Comparison of ENCODE assay signal across 9 cellular contexts in genomic region chr3:53846851-53847155, GRCh38. TPM values are rescaled to one million over a fixed set of nuclear protein-coding genes. Genes with fewer than 3 reads are reported as not detected.
DNase-seq lines count a peak whose midpoint lies in the region; ATAC-seq, FAIRE-seq and TF ChIP-seq lines count a peak whose summit lies in the region.
"Had no signal": no experiment of that assay in that cellular context is flagged by ENCODE, and none has a peak within 500 bp of the region (broad histone marks: within the 10 kb centered on the region; RNA-seq: fewer than 3 reads in every experiment).

No MANE protein-coding gene starts in this region.

- peaks cover 62% of the 10 kb centered on the region for H3K27me3 Mint-ChIP-seq in T-helper 2 cell treated with Interferon-gamma antibody and Interleukin-4, amounts not matched to agents 5 μg/mL and 100 μg/mL, for 36 hours (ENCODE audit: low read depth)
- peaks cover 39% of the 10 kb centered on the region for H3K27me3 Mint-ChIP-seq in activated naive CD8-positive, alpha-beta T cell

- peaks cover 63% of the 10 kb centered on the region for H3K79me2 ChIP-seq in HepG2 (ENCODE audit: insufficient read depth, low read length)

- FAIRE-seq in HepG2 (lab: Jason Lieb, UNC): no peak

- H3K4me3 ChIP-seq in HepG2 (replicated peaks in 1 of 3; ENCODE audit: insufficient read depth in 1 of 3, low read depth in 2 of 3, low read length in 3 of 3): peak overlapping the region; percentile 73 to 92 (median 77)
- peak overlapping the region; percentile 67 to 81 for H3K4me3 ChIP-seq in stomach smooth muscle (ENCODE audit: low read length in 2 of 2)

- CTCF ChIA-PET in HepG2 (lab: Yijun Ruan, JAX; ENCODE audit: low intra/inter-chr PET ratio, low total read pairs): no interaction called here

- peaks cover 50% of the 10 kb centered on the region for H3K4me1 ChIP-seq in HepG2 (ENCODE audit: insufficient read depth, low read length)
- peaks cover 11% of the 10 kb centered on the region for H3K4me1 ChIP-seq in stomach smooth muscle (ENCODE audit: control insufficient read depth, insufficient read depth, low read length)

- H3K27ac Mint-ChIP-seq in T-helper 2 cell treated with Interferon-gamma antibody and Interleukin-4, amounts not matched to agents 5 μg/mL and 100 μg/mL, for 36 hours: no peak overlapping the region
- no peak overlapping the region for H3K27ac Mint-ChIP-seq in activated naive CD8-positive, alpha-beta T cell

- no peak for DNase-seq in T-helper 2 cell treated with Interferon-gamma antibody and Interleukin-4, amounts not matched to agents 5 μg/mL and 100 μg/mL, for 36 hours (ENCODE audit: low spot score)
- no peak for DNase-seq in T-helper 2 cell
- no peak for DNase-seq in HepG2 (ENCODE audit: low spot score)
- no peak for DNase-seq in NCI-H524 treated with DMSO at 0.1 percent for 48 hours (lab: John Stamatoyannopoulos, UW)
- no peak for DNase-seq in stimulated activated CD4-positive, alpha-beta T cell treated with anti-CD3 and anti-CD28 coated beads, Interleukin-12 subunit alpha, Interleukin-12 subunit beta, amount 100 ng/mL, for 4 hours
- DNase-seq in HCEC 1CT: no peak
- DNase-seq: activated naive CD4-positive, alpha-beta T cell treated with anti-CD3 and anti-CD28 coated beads, Interleukin-2, amount 50 U/mL, for 16 hours had no signal

- in situ Hi-C loops in HepG2 (cut with HindIII; ENCODE audit: extremely low pct_ligation_motif_present, low pct_unique_long_range_greater_than_20kb): loop anchor here (5.0 kb wide), 1 partner anchor 35 kb away; the partner anchor contains the start of gene ACTR8

- TF ChIP-seq EP300 in HepG2 (IDR thresholded peaks at IDR 0.05; ENCODE audit: low read depth in 2 of 2, low read length in 2 of 2): no peak
- TF ChIP-seq EP300 in HepG2 (CRISPR knock-in tag; IDR thresholded peaks at IDR 0.05; ENCODE audit: borderline replicate concordance): no peak

- H3K9me3 ChIP-seq in HepG2 (ENCODE audit: low read length) (no peaks in the 10 kb centered on the region), stomach smooth muscle (ENCODE audit: control insufficient read depth in 2 of 2, low read length in 2 of 2) (no peaks in the 10 kb centered on the region)

- peak overlapping the region; percentile 98 for H3K4me2 ChIP-seq in HepG2 (ENCODE audit: low read depth, low read length)

- BruUV-seq in HepG2 (replicated peaks; lab: Mats Ljungman, UMichigan): TSS peak; percentile 54

- intact Hi-C loops in HepG2 (cut with micrococcal nuclease; ENCODE audit: unreplicated experiment): no loop called here

- H3K4me3 Mint-ChIP-seq in T-helper 2 cell treated with Interferon-gamma antibody and Interleukin-4, amounts not matched to agents 5 μg/mL and 100 μg/mL, for 36 hours: peak overlapping the region; percentile 80
- H3K4me3 Mint-ChIP-seq in activated naive CD8-positive, alpha-beta T cell: peak overlapping the region; percentile 79

- H3K27me3 ChIP-seq in HepG2 (ENCODE audit: control insufficient read depth in 1 of 2, insufficient read depth in 2 of 2, low read length in 2 of 2): no peaks in the 10 kb centered on the region; a peak in 1 of 5 replicates
- H3K27me3 ChIP-seq in stomach smooth muscle (ENCODE audit: control insufficient read depth in 1 of 2, insufficient read depth in 2 of 2, low read length in 2 of 2): peaks cover 0 to 13% of the 10 kb centered on the region in 2 donors

- H3K4me1 Mint-ChIP-seq in T-helper 2 cell treated with Interferon-gamma antibody and Interleukin-4, amounts not matched to agents 5 μg/mL and 100 μg/mL, for 36 hours (ENCODE audit: low read depth): peaks cover 17% of the 10 kb centered on the region
- peaks cover 6% of the 10 kb centered on the region for H3K4me1 Mint-ChIP-seq in activated naive CD8-positive, alpha-beta T cell (ENCODE audit: low read depth)

- H4K20me1 ChIP-seq in HepG2 (ENCODE audit: insufficient read depth, low read length): peaks cover 7% of the 10 kb centered on the region

- ATAC-seq in HepG2: no peak

- peaks cover 12% of the 10 kb centered on the region for H3K36me3 Mint-ChIP-seq in T-helper 2 cell treated with Interferon-gamma antibody and Interleukin-4, amounts not matched to agents 5 μg/mL and 100 μg/mL, for 36 hours (ENCODE audit: low read depth)
- no peaks in the 10 kb centered on the region for H3K36me3 Mint-ChIP-seq in activated naive CD8-positive, alpha-beta T cell

- H2AFZ ChIP-seq in HepG2 (ENCODE audit: low read length): no peak overlapping the region

- TF ChIP-seq RAD21 in HepG2 (CRISPR knock-in tag; IDR thresholded peaks at IDR 0.05): no peak

- H3K27ac ChIP-seq in HepG2 (ENCODE audit: extremely low read length, insufficient read depth, low read length) (peak overlapping the region; percentile 98), stomach smooth muscle (ENCODE audit: low read length) (no peak overlapping the region)

- H3K9ac ChIP-seq in HepG2 (ENCODE audit: insufficient read depth, low read depth, low read length) (peak overlapping the region; percentile 97), stomach smooth muscle (ENCODE audit: low read length in 2 of 2) (no peak overlapping the region)

- POLR2A ChIA-PET in HepG2 (lab: Yijun Ruan, JAX): interaction anchor here (1.1 to 4.6 kb wide), 6 partner anchors 10 to 687 kb away, joined by 3 to 37 read pairs (median 4); partner anchors contain the start of gene ACTR8

- TF ChIP-seq POLR2A in HepG2 (IDR thresholded peaks at IDR 0.05; ENCODE audit: insufficient read depth in 1 of 2, low read depth in 2 of 2, low read length in 2 of 2): no peak

- no peak for TF ChIP-seq CTCF in HepG2 (CRISPR knock-in tag; IDR thresholded peaks at IDR 0.05)

- H3K9me3 Mint-ChIP-seq in T-helper 2 cell treated with Interferon-gamma antibody and Interleukin-4, amounts not matched to agents 5 μg/mL and 100 μg/mL, for 36 hours: no peaks in the 10 kb centered on the region
- no peaks in the 10 kb centered on the region for H3K9me3 Mint-ChIP-seq in activated naive CD8-positive, alpha-beta T cell (ENCODE audit: low read depth)

- 5% methylated on average over 10 of the region's 10 CpGs for WGBS in HepG2 (ENCODE audit: low lambda C conversion rate)

- H3K36me3 ChIP-seq in HepG2 (replicated peaks in 1 of 2; ENCODE audit: control insufficient read depth in 1 of 2, insufficient read depth in 2 of 2, low read length in 2 of 2): peaks cover 7 to 22% of the 10 kb centered on the region in 2 experiments; a peak in 4 of 5 replicates
- H3K36me3 ChIP-seq in stomach smooth muscle (ENCODE audit: control insufficient read depth in 2 of 2, insufficient read depth in 2 of 2, low read length in 2 of 2): no peaks in the 10 kb centered on the region

RNA-seq across cellular contexts. Expression of gene IL17RB, which starts 0.4 kb away (rescaled TPM):
- total RNA-seq in HepG2 (2016; rRNA removed; fragmentation: Illumina TruSeq; extraction: Trizol): 62.7 and 130 TPM in 2 replicates
- total RNA-seq in HepG2 (2016; cell fraction: cytosol; rRNA removed; fragmentation: Illumina TruSeq; extraction: Trizol; ENCODE audit: low read depth): 21.4 and 25.8 TPM in 2 replicates
- 63.1 and 130 TPM in 2 replicates for total RNA-seq in HepG2 (2016; cell fraction: insoluble cytoplasmic fraction; rRNA removed; fragmentation: Illumina TruSeq; extraction: Trizol)
- 31.0 and 36.3 TPM in 2 replicates for total RNA-seq in HepG2 (2016; cell fraction: membrane; rRNA removed; fragmentation: Illumina TruSeq; extraction: Trizol)
- 189 and 216 TPM in 2 replicates for total RNA-seq in HepG2 (2016; cell fraction: nucleus; rRNA removed; fragmentation: Illumina TruSeq; extraction: Trizol)
- 190 and 198 TPM in 2 replicates for polyA plus RNA-seq in HepG2 (2011; rRNA removed)
- polyA plus RNA-seq in HepG2 (2011; cell fraction: cytosol; rRNA removed): 70.3 and 82.3 TPM in 2 replicates
- polyA plus RNA-seq in HepG2 (2011; cell fraction: nucleus; rRNA removed): 671 and 683 TPM in 2 replicates
- polyA plus RNA-seq in HepG2 (2012): 89.0 and 97.8 TPM in 2 replicates
- polyA plus RNA-seq in HepG2 (2016; cell fraction: cytosol; fragmentation: Illumina TruSeq; extraction: Trizol; ENCODE audit: low read depth): 14.5 and 16.0 TPM in 2 replicates
- 72.6 and 77.1 TPM in 2 replicates for polyA plus RNA-seq in HepG2 (2016; cell fraction: insoluble cytoplasmic fraction; fragmentation: Illumina TruSeq; extraction: Trizol; ENCODE audit: low read depth)
- polyA plus RNA-seq in HepG2 (2016; cell fraction: membrane; fragmentation: Illumina TruSeq; extraction: Trizol; ENCODE audit: low read depth): 22.5 and 23.7 TPM in 2 replicates
- 415 and 421 TPM in 2 replicates for polyA plus RNA-seq in HepG2 (2016; cell fraction: nucleus; fragmentation: Illumina TruSeq; extraction: Trizol; ENCODE audit: insufficient read depth, low read depth)
- 9.5 and 43.2 TPM in 2 replicates for polyA minus RNA-seq in HepG2 (2011; rRNA and poly(A)+ RNA removed; ENCODE audit: low replicate concordance)
- 23.4 and 24.0 TPM in 2 replicates for polyA minus RNA-seq in HepG2 (2011; cell fraction: cytosol; rRNA and poly(A)+ RNA removed)
- 94.6 and 106 TPM in 2 replicates for polyA minus RNA-seq in HepG2 (2011; cell fraction: nucleus; rRNA and poly(A)+ RNA removed)

RNA-seq across cellular contexts. Expression of gene CHDH, which starts 0.6 kb away (rescaled TPM):
- total RNA-seq in HepG2 (2016; rRNA removed; fragmentation: Illumina TruSeq; extraction: Trizol): 40.4 and 48.9 TPM in 2 replicates
- 3.3 TPM in 2 replicates for total RNA-seq in HepG2 (2016; cell fraction: cytosol; rRNA removed; fragmentation: Illumina TruSeq; extraction: Trizol; ENCODE audit: low read depth)
- total RNA-seq in HepG2 (2016; cell fraction: insoluble cytoplasmic fraction; rRNA removed; fragmentation: Illumina TruSeq; extraction: Trizol): 41.6 and 47.1 TPM in 2 replicates
- 15.0 and 16.6 TPM in 2 replicates for total RNA-seq in HepG2 (2016; cell fraction: membrane; rRNA removed; fragmentation: Illumina TruSeq; extraction: Trizol)
- 41.0 and 44.5 TPM in 2 replicates for total RNA-seq in HepG2 (2016; cell fraction: nucleus; rRNA removed; fragmentation: Illumina TruSeq; extraction: Trizol)
- polyA plus RNA-seq in HepG2 (2011; rRNA removed): 28.1 and 42.9 TPM in 2 replicates
- 23.3 and 24.3 TPM in 2 replicates for polyA plus RNA-seq in HepG2 (2011; cell fraction: cytosol; rRNA removed)
- polyA plus RNA-seq in HepG2 (2011; cell fraction: nucleus; rRNA removed): 209 and 246 TPM in 2 replicates
- 32.6 and 41.1 TPM in 2 replicates for polyA plus RNA-seq in HepG2 (2012)
- 2.2 and 2.9 TPM in 2 replicates for polyA plus RNA-seq in HepG2 (2016; cell fraction: cytosol; fragmentation: Illumina TruSeq; extraction: Trizol; ENCODE audit: low read depth)
- polyA plus RNA-seq in HepG2 (2016; cell fraction: insoluble cytoplasmic fraction; fragmentation: Illumina TruSeq; extraction: Trizol; ENCODE audit: low read depth): 31.8 and 33.2 TPM in 2 replicates
- polyA plus RNA-seq in HepG2 (2016; cell fraction: membrane; fragmentation: Illumina TruSeq; extraction: Trizol; ENCODE audit: low read depth): 7.0 and 8.2 TPM in 2 replicates
- polyA plus RNA-seq in HepG2 (2016; cell fraction: nucleus; fragmentation: Illumina TruSeq; extraction: Trizol; ENCODE audit: insufficient read depth, low read depth): 89.8 and 92.2 TPM in 2 replicates
- polyA minus RNA-seq in HepG2 (2011; rRNA and poly(A)+ RNA removed; ENCODE audit: low replicate concordance): 3.1 and 28.1 TPM in 2 replicates
- 11.1 and 12.1 TPM in 2 replicates for polyA minus RNA-seq in HepG2 (2011; cell fraction: cytosol; rRNA and poly(A)+ RNA removed)
- 32.3 and 32.8 TPM in 2 replicates for polyA minus RNA-seq in HepG2 (2011; cell fraction: nucleus; rRNA and poly(A)+ RNA removed)

RNA-seq across cellular contexts. Expression of gene ACTR8, which starts 35.1 kb away (rescaled TPM):
- total RNA-seq in HepG2 (2016; rRNA removed; fragmentation: Illumina TruSeq; extraction: Trizol): 29.0 and 38.5 TPM in 2 replicates
- total RNA-seq in HepG2 (2016; cell fraction: cytosol; rRNA removed; fragmentation: Illumina TruSeq; extraction: Trizol; ENCODE audit: low read depth): 5.4 and 7.5 TPM in 2 replicates
- 33.7 and 39.1 TPM in 2 replicates for total RNA-seq in HepG2 (2016; cell fraction: insoluble cytoplasmic fraction; rRNA removed; fragmentation: Illumina TruSeq; extraction: Trizol)
- 10.1 and 11.8 TPM in 2 replicates for total RNA-seq in HepG2 (2016; cell fraction: membrane; rRNA removed; fragmentation: Illumina TruSeq; extraction: Trizol)
- 20.8 and 21.7 TPM in 2 replicates for total RNA-seq in HepG2 (2016; cell fraction: nucleus; rRNA removed; fragmentation: Illumina TruSeq; extraction: Trizol)
- polyA plus RNA-seq in HepG2 (2011; rRNA removed): 14.8 and 15.5 TPM in 2 replicates
- 9.3 and 13.2 TPM in 2 replicates for polyA plus RNA-seq in HepG2 (2011; cell fraction: cytosol; rRNA removed)
- 19.0 and 21.7 TPM in 2 replicates for polyA plus RNA-seq in HepG2 (2011; cell fraction: nucleus; rRNA removed)
- 17.1 and 18.0 TPM in 2 replicates for polyA plus RNA-seq in HepG2 (2012)
- polyA plus RNA-seq in HepG2 (2016; cell fraction: cytosol; fragmentation: Illumina TruSeq; extraction: Trizol; ENCODE audit: low read depth): 4.0 and 4.2 TPM in 2 replicates
- polyA plus RNA-seq in HepG2 (2016; cell fraction: insoluble cytoplasmic fraction; fragmentation: Illumina TruSeq; extraction: Trizol; ENCODE audit: low read depth): 29.5 and 35.4 TPM in 2 replicates
- 4.2 and 6.6 TPM in 2 replicates for polyA plus RNA-seq in HepG2 (2016; cell fraction: membrane; fragmentation: Illumina TruSeq; extraction: Trizol; ENCODE audit: low read depth)
- polyA plus RNA-seq in HepG2 (2016; cell fraction: nucleus; fragmentation: Illumina TruSeq; extraction: Trizol; ENCODE audit: insufficient read depth, low read depth): 37.5 and 42.4 TPM in 2 replicates
- 13.3 and 33.7 TPM in 2 replicates for polyA minus RNA-seq in HepG2 (2011; rRNA and poly(A)+ RNA removed; ENCODE audit: low replicate concordance)
- 14.8 and 18.1 TPM in 2 replicates for polyA minus RNA-seq in HepG2 (2011; cell fraction: cytosol; rRNA and poly(A)+ RNA removed)
- 29.7 and 44.1 TPM in 2 replicates for polyA minus RNA-seq in HepG2 (2011; cell fraction: nucleus; rRNA and poly(A)+ RNA removed)

RNA-seq across cellular contexts. Expression of gene SELENOK, which starts 44.9 kb away (rescaled TPM):
- 47.5 and 67.0 TPM in 2 replicates for total RNA-seq in HepG2 (2016; rRNA removed; fragmentation: Illumina TruSeq; extraction: Trizol)
- total RNA-seq in HepG2 (2016; cell fraction: cytosol; rRNA removed; fragmentation: Illumina TruSeq; extraction: Trizol; ENCODE audit: low read depth): 98.1 and 99.7 TPM in 2 replicates
- total RNA-seq in HepG2 (2016; cell fraction: insoluble cytoplasmic fraction; rRNA removed; fragmentation: Illumina TruSeq; extraction: Trizol): 50.3 and 68.2 TPM in 2 replicates
- 64.7 and 72.8 TPM in 2 replicates for total RNA-seq in HepG2 (2016; cell fraction: membrane; rRNA removed; fragmentation: Illumina TruSeq; extraction: Trizol)
- 41.7 and 53.7 TPM in 2 replicates for total RNA-seq in HepG2 (2016; cell fraction: nucleus; rRNA removed; fragmentation: Illumina TruSeq; extraction: Trizol)
- polyA plus RNA-seq in HepG2 (2011; rRNA removed): 64.6 and 81.0 TPM in 2 replicates
- polyA plus RNA-seq in HepG2 (2011; cell fraction: cytosol; rRNA removed): 28.9 and 37.4 TPM in 2 replicates
- polyA plus RNA-seq in HepG2 (2011; cell fraction: nucleus; rRNA removed): 5.1 and 10.8 TPM in 2 replicates
- 45.5 and 58.6 TPM in 2 replicates for polyA plus RNA-seq in HepG2 (2012)
- polyA plus RNA-seq in HepG2 (2016; cell fraction: cytosol; fragmentation: Illumina TruSeq; extraction: Trizol; ENCODE audit: low read depth): 101 and 116 TPM in 2 replicates
- polyA plus RNA-seq in HepG2 (2016; cell fraction: insoluble cytoplasmic fraction; fragmentation: Illumina TruSeq; extraction: Trizol; ENCODE audit: low read depth): 40.0 and 57.2 TPM in 2 replicates
- polyA plus RNA-seq in HepG2 (2016; cell fraction: membrane; fragmentation: Illumina TruSeq; extraction: Trizol; ENCODE audit: low read depth): 48.1 and 56.1 TPM in 2 replicates
- polyA plus RNA-seq in HepG2 (2016; cell fraction: nucleus; fragmentation: Illumina TruSeq; extraction: Trizol; ENCODE audit: insufficient read depth, low read depth): 82.5 and 83.8 TPM in 2 replicates
- polyA minus RNA-seq in HepG2 (2011; rRNA and poly(A)+ RNA removed; ENCODE audit: low replicate concordance): 9.2 and 9.5 TPM in 2 replicates
- 9.1 and 9.7 TPM in 2 replicates for polyA minus RNA-seq in HepG2 (2011; cell fraction: cytosol; rRNA and poly(A)+ RNA removed)
- 10.1 and 11.2 TPM in 2 replicates for polyA minus RNA-seq in HepG2 (2011; cell fraction: nucleus; rRNA and poly(A)+ RNA removed)
